ENCODE assay signal across 9 cellular contexts in genomic region chr1:156889802-156890585, GRCh38.
DNase-seq lines count a peak whose midpoint lies in the region; ATAC-seq and TF ChIP-seq lines count a peak whose summit lies in the region.
"Had no signal": no experiment of that assay in that cellular context is flagged by ENCODE, and none has a peak within 500 bp of the region (broad histone marks: within the 10 kb centered on the region; RNA-seq: fewer than 3 reads in every experiment).

No MANE protein-coding gene starts in this region.

- in situ Hi-C loops in astrocyte of the spinal cord (cut with HindIII; ENCODE audit: low sequenced_read_pairs), result no loop called here

- no peak for ATAC-seq in GM18511 (IDR thresholded peaks at IDR 0.05; ENCODE audit: unreplicated experiment)

- peak; percentile 77 for DNase-seq in SIG-M5 treated with dmso at 0.1 percent for 504 hours (lab: John Stamatoyannopoulos, UW; ENCODE audit: unreplicated experiment)
- DNase-seq in SIG-M5 (lab: John Stamatoyannopoulos, UW), result no peak
- peak; percentile 38 to 57 for DNase-seq in NCI-H1930 (lab: John Stamatoyannopoulos, UW)
- peak; percentile 43 for DNase-seq in T-helper 9 cell
- DNase-seq in astrocyte of the spinal cord (ENCODE audit: low read depth, low spot score), result peak; percentile 79
- peak; percentile 71 for DNase-seq in iPS DF 4.7 (ENCODE audit: extremely low read depth, low spot score)
- DNase-seq in stimulated activated CD4-positive, alpha-beta T cell treated with anti-CD3 and anti-CD28 coated beads, Interleukin-12 subunit alpha, Interleukin-12 subunit beta, amount 100 ng/mL, for 4 hours, result peak; percentile 57
- DNase-seq: naive B cell had no signal

- peak; percentile 81 for TF ChIP-seq CTCF in astrocyte of the spinal cord (IDR thresholded peaks at IDR 0.05; ENCODE audit: low read depth, low read length)

- no peak overlapping the region for H3K4me3 ChIP-seq in astrocyte of the spinal cord (ENCODE audit: low read depth, low read length)
